ENCODE assay signal across 12 cellular contexts in genomic region chr3:9349321-9350117, GRCh38. TPM values are rescaled to one million over a fixed set of nuclear protein-coding genes. Genes with fewer than 3 reads are reported as not detected.
DNase-seq lines count a peak whose midpoint lies in the region; TF ChIP-seq lines count a peak whose summit lies in the region.
"Had no signal": no experiment of that assay in that cellular context is flagged by ENCODE, and none has a peak within 500 bp of the region (broad histone marks: within the 10 kb centered on the region; RNA-seq: fewer than 3 reads in every experiment).

No MANE protein-coding gene starts in this region.

- H3K27me3 Mint-ChIP-seq in progenitor cell of endocrine pancreas: no peaks in the 10 kb centered on the region

- TF ChIP-seq CTCF in GM12864 (IDR thresholded peaks at IDR 0.05; ENCODE audit: low read depth, low read length, missing control alignments) (no peak), esophagus squamous epithelium (IDR thresholded peaks at IDR 0.05) (no peak), progenitor cell of endocrine pancreas (IDR thresholded peaks at IDR 0.05; ENCODE audit: unreplicated experiment) (no peak), spleen (IDR thresholded peaks at IDR 0.05 in 8 of 11, conservative IDR thresholded peaks at IDR 0.05 in 3 of 11) (no peak)

- H3K27me3 ChIP-seq in esophagus squamous epithelium (no peaks in the 10 kb centered on the region), spleen (replicated peaks in 1 of 7) (no peaks in the 10 kb centered on the region)
- H3K27me3 ChIP-seq: right atrium auricular region had no signal

- H3K4me3 Mint-ChIP-seq in progenitor cell of endocrine pancreas (ENCODE audit: low read depth): no peak overlapping the region
- H3K4me3 Mint-ChIP-seq: stimulated activated effector memory CD8-positive, alpha-beta T cell treated with anti-CD3 and anti-CD28 coated beads, Interleukin-12 subunit alpha, Interleukin-12 subunit beta, amount 100 ng/mL, for 72 hours had no signal

- H3K36me3 ChIP-seq in esophagus squamous epithelium (no peaks in the 10 kb centered on the region), spleen (peaks cover 0 to 6% (median 0%) of the 10 kb centered on the region in 6 donors)
- H3K36me3 ChIP-seq: right atrium auricular region had no signal

- no peaks in the 10 kb centered on the region for H3K9me3 Mint-ChIP-seq in progenitor cell of endocrine pancreas (ENCODE audit: low read depth)
- H3K9me3 Mint-ChIP-seq: stimulated activated effector memory CD8-positive, alpha-beta T cell treated with anti-CD3 and anti-CD28 coated beads, Interleukin-12 subunit alpha, Interleukin-12 subunit beta, amount 100 ng/mL, for 72 hours had no signal

- H3K36me3 Mint-ChIP-seq in progenitor cell of endocrine pancreas (ENCODE audit: insufficient read depth): peaks cover 4% of the 10 kb centered on the region
- H3K36me3 Mint-ChIP-seq: stimulated activated effector memory CD8-positive, alpha-beta T cell treated with anti-CD3 and anti-CD28 coated beads, Interleukin-12 subunit alpha, Interleukin-12 subunit beta, amount 100 ng/mL, for 72 hours had no signal

- H3K4me3 ChIP-seq in GM12864 (ENCODE audit: low read depth, low read length) (no peak overlapping the region), esophagus squamous epithelium (no peak overlapping the region), spleen (no peak overlapping the region)
- H3K4me3 ChIP-seq: right atrium auricular region had no signal

- DNase-seq in GM12864 (ENCODE audit: low read depth) (peak; percentile 10), RPMI7951 (ENCODE audit: low read depth) (peak; percentile 95), esophagus squamous epithelium (lab: John Stamatoyannopoulos, UW) (no peak), progenitor cell of endocrine pancreas (ENCODE audit: low spot score, unreplicated experiment) (no peak), SHP77 treated with DMSO at 0.1 percent for 48 hours (lab: John Stamatoyannopoulos, UW) (no peak), spleen (no peak), SK-N-DZ (ENCODE audit: low spot score) (no peak), erythroblast (lab: John Stamatoyannopoulos, UW) (no peak)
- DNase-seq: activated CD4-positive, alpha-beta T cell treated with anti-CD3 and anti-CD28 coated beads, Interleukin-2, amount 50 U/mL, for 1 hour; central memory CD4-positive, alpha-beta T cell had no signal

- TF ChIP-seq POLR2A in esophagus squamous epithelium (IDR thresholded peaks at IDR 0.05) (no peak), spleen (IDR thresholded peaks at IDR 0.05) (no peak), erythroblast (IDR thresholded peaks at IDR 0.05; ENCODE audit: low read length) (no peak)

- H3K27ac ChIP-seq in esophagus squamous epithelium (peak overlapping the region in 3 of 4 donors; percentile 4 to 36 (median 19)), spleen (peak overlapping the region in 3 of 8 donors; percentile 10 to 22 (median 17))
- H3K27ac ChIP-seq: right atrium auricular region had no signal

- peak overlapping the region; percentile 51 for H3K27ac Mint-ChIP-seq in progenitor cell of endocrine pancreas
- H3K27ac Mint-ChIP-seq: stimulated activated effector memory CD8-positive, alpha-beta T cell treated with anti-CD3 and anti-CD28 coated beads, Interleukin-12 subunit alpha, Interleukin-12 subunit beta, amount 100 ng/mL, for 72 hours had no signal

- H3K9me3 ChIP-seq in esophagus squamous epithelium (no peaks in the 10 kb centered on the region), spleen (no peaks in the 10 kb centered on the region)
- H3K9me3 ChIP-seq: right atrium auricular region had no signal

- H3K4me1 Mint-ChIP-seq in progenitor cell of endocrine pancreas (ENCODE audit: low read depth): peaks cover 41% of the 10 kb centered on the region

- intact Hi-C loops in esophagus squamous epithelium (cut with DNase I): no loop called here
- intact Hi-C loops in spleen (cut with DNase I; ENCODE audit: low total_unique reads): no loop called here

- 19 to 27% methylated on average over 2 of the region's 2 CpGs for WGBS in esophagus squamous epithelium, 2 donors
- 44 to 70% (median 56%) methylated on average over 2 of the region's 2 CpGs for WGBS in spleen, 5 donors

- H3K4me1 ChIP-seq in esophagus squamous epithelium: peaks cover 19 to 76% (median 27%) of the 10 kb centered on the region in 3 donors
- H3K4me1 ChIP-seq in spleen: peaks cover 0 to 20% (median 14%) of the 10 kb centered on the region in 6 donors

RNA-seq across cellular contexts. Expression of gene THUMPD3, which starts 13.3 kb away (rescaled TPM):
- 48.4 and 63.3 TPM in 2 replicates for total RNA-seq in RPMI7951 (2014; rRNA removed; shearing (Covaris generic))
- total RNA-seq in esophagus squamous epithelium (10 to 100 TPM; 18.9 to 32.8 (median 31.1) TPM), progenitor cell of endocrine pancreas (61.3 and 62.4 TPM in 2 replicates), spleen (10 to 100 TPM; 16.3 to 36.8 (median 26.4) TPM)
- polyA plus RNA-seq in spleen: 10 to 100 TPM; 18.9 to 21.7 (median 21.6) TPM
- polyA plus RNA-seq in SK-N-DZ (2014; cell fraction: cytosol; rRNA removed): 48.8 and 74.7 TPM in 2 replicates
- polyA plus RNA-seq in SK-N-DZ (2014; cell fraction: nucleus; rRNA removed): 20.9 and 50.1 TPM in 2 replicates

RNA-seq across cellular contexts. Expression of gene SETD5, which starts 47.9 kb away (rescaled TPM):
- total RNA-seq in RPMI7951 (2014; rRNA removed; shearing (Covaris generic)): 56.8 and 58.4 TPM in 2 replicates
- total RNA-seq in esophagus squamous epithelium (10 to 100 TPM; 41.8 to 89.3 (median 54.4) TPM), progenitor cell of endocrine pancreas (227 and 233 TPM in 2 replicates), spleen (100 to 1,000 TPM in 6 of 7 donors, 10 to 100 TPM in 1; 86.2 to 159 (median 126) TPM)
- polyA plus RNA-seq in spleen: 10 to 100 TPM in 2 of 3 donors, 1 to 10 TPM in 1; 9.7 to 21.9 (median 12.1) TPM
- polyA plus RNA-seq in SK-N-DZ (2014; cell fraction: cytosol; rRNA removed): 96.9 and 104 TPM in 2 replicates
- polyA plus RNA-seq in SK-N-DZ (2014; cell fraction: nucleus; rRNA removed): 176 and 232 TPM in 2 replicates

Comparison
In these comparisons a context has a peak if more than half of its experiments do, and no peak if none do; other contexts are left out.
1. DNase-seq: peak in GM12864 (single experiment) and RPMI7951 (single experiment); none in esophagus squamous epithelium (single experiment), progenitor cell of endocrine pancreas (single experiment), SHP77 treated with DMSO at 0.1 percent for 48 hours (single experiment), spleen (single experiment), SK-N-DZ (single experiment) and erythroblast (0 of 2).